ENCODE assay signal across 7 cellular contexts in the genomic region with DNA sequence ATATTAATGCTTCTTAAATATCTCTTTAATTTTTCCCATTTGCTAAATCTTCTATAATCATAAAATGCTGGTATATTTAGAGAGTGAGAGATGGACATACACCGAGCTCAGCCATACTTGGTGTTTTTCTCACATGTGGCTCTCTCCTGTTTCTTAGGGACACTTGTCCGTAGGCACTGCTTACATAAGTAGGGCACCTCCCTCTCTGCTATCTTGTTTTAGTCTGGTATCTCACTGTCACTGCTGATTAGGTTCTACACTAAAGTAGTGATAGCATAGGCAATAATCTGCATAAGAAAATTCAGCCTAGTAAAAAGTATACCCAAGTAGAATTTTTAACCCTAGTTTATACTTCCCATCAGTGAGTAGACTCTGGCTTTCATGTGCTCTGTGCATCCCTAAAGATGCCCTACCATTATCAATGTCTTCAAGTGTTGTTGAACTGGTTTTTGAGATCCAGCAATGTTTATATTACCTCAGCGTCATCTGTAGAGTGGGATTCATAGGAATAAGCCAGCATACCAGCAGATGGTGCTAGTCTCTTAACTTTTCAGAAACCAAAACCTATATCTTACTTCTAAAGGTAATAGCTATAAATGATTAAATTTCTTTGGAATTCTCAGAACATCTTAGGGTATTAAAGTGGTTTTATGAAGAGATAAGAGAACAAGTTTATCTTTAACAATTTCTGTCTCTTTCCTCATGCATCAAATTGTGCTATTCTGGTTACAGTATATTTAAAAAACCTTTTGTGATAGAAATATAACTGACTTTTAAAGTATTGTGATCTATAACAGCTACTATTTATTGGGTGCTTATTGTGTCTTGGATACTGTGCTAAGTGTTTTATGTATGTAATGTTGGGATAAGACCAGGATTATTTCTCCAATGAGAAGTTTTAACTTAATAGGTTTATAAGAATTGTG. TPM values are rescaled to one million over a fixed set of nuclear protein-coding genes. Genes with fewer than 3 reads are reported as not detected.
DNase-seq lines count a peak whose midpoint lies in the region; ATAC-seq and TF ChIP-seq lines count a peak whose summit lies in the region.

No MANE protein-coding gene starts in this region.

- H3K27ac ChIP-seq in PC-9 (no peak overlapping the region), esophagus squamous epithelium (no peak overlapping the region), neural progenitor cell (no peak overlapping the region)

- H3F3A ChIP-seq in PC-9 (ENCODE audit: insufficient read depth, low read depth) (no peaks in the 10 kb centered on the region), neural progenitor cell (ENCODE audit: low read depth) (peaks cover 4% of the 10 kb centered on the region)

- H3K79me2 ChIP-seq in PC-9 (ENCODE audit: low read depth), result peaks cover 63% of the 10 kb centered on the region
- H3K79me2 ChIP-seq in neural progenitor cell (ENCODE audit: low read depth), result peaks cover 100% of the 10 kb centered on the region

- H2AFZ ChIP-seq in PC-9 (no peak overlapping the region), neural progenitor cell (replicated peaks) (no peak overlapping the region)

- H3K9me3 ChIP-seq in PC-9 (ENCODE audit: insufficient read depth, low read depth), result no peaks in the 10 kb centered on the region
- H3K9me3 ChIP-seq in esophagus squamous epithelium, result no peaks in the 10 kb centered on the region
- H3K9me3 ChIP-seq in neural progenitor cell (ENCODE audit: low read depth), result no peaks in the 10 kb centered on the region

- H3K9me3 Mint-ChIP-seq in neural progenitor cell, result peaks cover 13% of the 10 kb centered on the region

- no peaks in the 10 kb centered on the region for H3K4me1 ChIP-seq in PC-9 (replicated peaks; ENCODE audit: insufficient read depth)
- H3K4me1 ChIP-seq in esophagus squamous epithelium, result peaks cover 0 to 22% (median 4%) of the 10 kb centered on the region in 3 donors
- H3K4me1 ChIP-seq in neural progenitor cell, result peaks cover 16% of the 10 kb centered on the region

- H3K4me3 ChIP-seq in PC-9, result no peak overlapping the region
- no peak overlapping the region for H3K4me3 ChIP-seq in esophagus squamous epithelium
- H3K4me3 ChIP-seq in neural progenitor cell, result no peak overlapping the region

- no peak overlapping the region for H3K27ac Mint-ChIP-seq in neural progenitor cell

- POLR2A ChIA-PET in PC-9 (lab: Charles Lee; ENCODE audit: unreplicated experiment), result no interaction called here

- H3K9me2 ChIP-seq in PC-9 (ENCODE audit: insufficient read depth), result no peaks in the 10 kb centered on the region

- peaks cover under 1% of the 10 kb centered on the region for H3K4me1 Mint-ChIP-seq in neural progenitor cell

- no peak overlapping the region for H3K4me3 Mint-ChIP-seq in neural progenitor cell

- peaks cover 10% of the 10 kb centered on the region; the same call in 1 of the 2 replicates for H4K20me1 ChIP-seq in PC-9 (ENCODE audit: insufficient read depth)
- H4K20me1 ChIP-seq in neural progenitor cell (ENCODE audit: low read depth), result peaks cover 61% of the 10 kb centered on the region

- H3K36me3 ChIP-seq in PC-9 (ENCODE audit: low read depth), result peaks cover 3% of the 10 kb centered on the region; the same call in 1 of the 2 replicates
- H3K36me3 ChIP-seq in esophagus squamous epithelium, result peaks cover 0 to 8% (median 0%) of the 10 kb centered on the region in 3 donors
- no peaks in the 10 kb centered on the region for H3K36me3 ChIP-seq in neural progenitor cell

- no TSS peak for BruUV-seq in PC-9 (replicated peaks; lab: Mats Ljungman, UMichigan)

- no peak overlapping the region for H3K9ac ChIP-seq in neural progenitor cell

- H3K36me3 Mint-ChIP-seq in neural progenitor cell, result peaks cover 22% of the 10 kb centered on the region

- DNase-seq in G401 (ENCODE audit: low spot score), result peak; percentile 66
- DNase-seq in PC-9, result peak in 1 of 2 experiments; percentile 53
- no peak for DNase-seq in esophagus squamous epithelium (lab: John Stamatoyannopoulos, UW)
- no peak for DNase-seq in neural progenitor cell (ENCODE audit: low spot score)
- no peak for DNase-seq in activated CD8-positive, alpha-beta memory T cell treated with anti-CD3 and anti-CD28 coated beads, Interleukin-2, amount 50 U/mL, for 4 hours

- CTCF ChIA-PET in PC-9 (lab: Charles Lee), result interaction anchor here (0.5 kb wide), 1 partner anchor 362 kb away, joined by 5 read pairs; no protein-coding TSS in a partner anchor

- no peaks in the 10 kb centered on the region for H3K27me3 ChIP-seq in PC-9 (ENCODE audit: insufficient read depth, low read depth)
- no peaks in the 10 kb centered on the region for H3K27me3 ChIP-seq in esophagus squamous epithelium
- H3K27me3 ChIP-seq in neural progenitor cell, result no peaks in the 10 kb centered on the region

- 45 to 57% methylated on average over 3 of the region's 3 CpGs for WGBS in esophagus squamous epithelium, 2 donors

- in situ Hi-C loops in G401 (cut with HindIII; ENCODE audit: low sequenced_read_pairs), result no loop called here

- no peak overlapping the region for H3K4me2 ChIP-seq in PC-9
- H3K4me2 ChIP-seq in neural progenitor cell, result no peak overlapping the region

- peak; percentile 68 for TF ChIP-seq CTCF in PC-9 (conservative IDR thresholded peaks at IDR 0.05)
- peak in 5 of 6 experiments; percentile 37 to 61 (median 45) for TF ChIP-seq CTCF in esophagus squamous epithelium (IDR thresholded peaks at IDR 0.05)
- TF ChIP-seq CTCF in neural progenitor cell (IDR thresholded peaks at IDR 0.05), result peak; percentile 52

- ATAC-seq in HG02938 (IDR thresholded peaks at IDR 0.05; ENCODE audit: unreplicated experiment) (peak; percentile 47), GM19324 (IDR thresholded peaks at IDR 0.05; ENCODE audit: low FRiP score, unreplicated experiment) (no peak)

- intact Hi-C loops in PC-9 (cut with micrococcal nuclease; ENCODE audit: unreplicated experiment), result no loop called here
- intact Hi-C loops in esophagus squamous epithelium (cut with DNase I), result no loop called here

- no peak for TF ChIP-seq POLR2A in esophagus squamous epithelium (IDR thresholded peaks at IDR 0.05)

- peaks cover under 1% of the 10 kb centered on the region for H3K27me3 Mint-ChIP-seq in neural progenitor cell (ENCODE audit: insufficient read depth, low read depth)

RNA-seq across cellular contexts. Expression of gene ARID2, which starts 32.9 kb away (rescaled TPM):
- 17.5 and 29.8 TPM in 2 replicates for total RNA-seq in G401 (2014; rRNA removed; shearing (Covaris generic))
- total RNA-seq in PC-9 (2021) (24.6 and 25.8 TPM in 2 replicates), esophagus squamous epithelium (10 to 100 TPM; 15.3 to 38.1 (median 22.1) TPM), neural progenitor cell (ENCODE audit: low replicate concordance) (73.3 and 86.4 TPM in 2 replicates)
